30 cellular contexts compared by ENCODE assay signal in genomic region chr1:170714163-170714562, GRCh38. TPM values are rescaled to one million over a fixed set of nuclear protein-coding genes. Genes with fewer than 3 reads are reported as not detected.
DNase-seq lines count a peak whose midpoint lies in the region; ATAC-seq, FAIRE-seq and TF ChIP-seq lines count a peak whose summit lies in the region.
"Had no signal": no experiment of that assay in that cellular context is flagged by ENCODE, and none has a peak within 500 bp of the region (broad histone marks: within the 10 kb centered on the region; RNA-seq: fewer than 3 reads in every experiment).

No MANE protein-coding gene starts in this region.

- peaks cover 57% of the 10 kb centered on the region for H3F3A ChIP-seq in GM23248 (ENCODE audit: insufficient read depth)

- no peak for ATAC-seq in natural killer cell treated with Interleukin-12 subunit alpha and Interleukin-12 subunit beta and Interleukin-15 and Interleukin-18, amount 100 ng/mL, for 72 hours
- no peak for ATAC-seq in HG02973 (IDR thresholded peaks at IDR 0.05; ENCODE audit: unreplicated experiment)
- ATAC-seq: left lung; naive thymus-derived CD4-positive, alpha-beta T cell; right cardiac atrium had no signal

- H3K4me3 ChIP-seq in GM23248: no peak overlapping the region
- no peak overlapping the region for H3K4me3 ChIP-seq in astrocyte (ENCODE audit: insufficient read depth, low read depth, low read length)
- H3K4me3 ChIP-seq: adrenal gland, left lung, ovary, transverse colon had no signal

- H4K20me1 ChIP-seq in GM23248 (ENCODE audit: insufficient read depth): no peaks in the 10 kb centered on the region
- no peaks in the 10 kb centered on the region for H4K20me1 ChIP-seq in astrocyte (ENCODE audit: insufficient read depth, low read length)

- FAIRE-seq in astrocyte (lab: Jason Lieb, UNC): no peak
- FAIRE-seq: TTC549 had no signal

- H3K27me3 Mint-ChIP-seq in astrocyte (ENCODE audit: low read depth, unreplicated experiment) (peaks cover 2% of the 10 kb centered on the region), type B pancreatic cell (peaks cover 4% of the 10 kb centered on the region)
- H3K27me3 Mint-ChIP-seq in natural killer cell treated with Interleukin-12 subunit alpha and Interleukin-12 subunit beta and Interleukin-15 and Interleukin-18, amount 100 ng/mL, for 72 hours: peaks cover 0 to 8% of the 10 kb centered on the region in 2 donors

- H3K36me3 Mint-ChIP-seq in astrocyte (ENCODE audit: low read depth, unreplicated experiment) (no peaks in the 10 kb centered on the region), type B pancreatic cell (peaks cover 14% of the 10 kb centered on the region)
- no peaks in the 10 kb centered on the region for H3K36me3 Mint-ChIP-seq in natural killer cell treated with Interleukin-12 subunit alpha and Interleukin-12 subunit beta and Interleukin-15 and Interleukin-18, amount 100 ng/mL, for 72 hours
- H3K36me3 Mint-ChIP-seq: CD4-positive, CD25-positive, alpha-beta regulatory T cell; naive thymus-derived CD4-positive, alpha-beta T cell had no signal

- DNase-seq in GM23248 (no peak), M059J (ENCODE audit: low read depth) (peak; percentile 34), astrocyte (ENCODE audit: low read depth) (no peak), renal cortical epithelial cell (ENCODE audit: low read depth) (peak; percentile 58), superior temporal gyrus (ENCODE audit: extremely low spot score) (no peak), type B pancreatic cell (ENCODE audit: extremely low spot score, unreplicated experiment) (no peak)
- DNase-seq in natural killer cell treated with Interleukin-12 subunit alpha and Interleukin-12 subunit beta and Interleukin-15 and Interleukin-18, amount 100 ng/mL, for 72 hours (ENCODE audit: low spot score): no peak
- DNase-seq: activated CD8-positive, alpha-beta memory T cell treated with anti-CD3 and anti-CD28 coated beads for 24 hours; activated T-cell treated with anti-CD3 and anti-CD28 coated beads, Interleukin-2, amount 50 U/mL, for 1 hour; adrenal gland; brain microvascular endothelial cell; CD4-positive, CD25-positive, alpha-beta regulatory T cell; effector CD4-positive, alpha-beta T cell; hypothalamus; left lung; naive thymus-derived CD4-positive, alpha-beta T cell; NCI-H1048; NCI-H187 treated with DMSO at 0.1 percent for 48 hours; NCI-H345; NCI-H82; ovary; right cardiac atrium; SHP77 treated with DMSO at 0.1 percent for 48 hours; stimulated activated CD4-positive, alpha-beta T cell treated with anti-CD3 and anti-CD28 coated beads, Interleukin-15, amount 100 ng/mL, for 24 hours; T-helper 1 cell; transverse colon had no signal

- H3K4me1 ChIP-seq in GM23248 (ENCODE audit: insufficient read depth) (peaks cover 73% of the 10 kb centered on the region), astrocyte (ENCODE audit: insufficient read depth, low read length) (peaks cover 31% of the 10 kb centered on the region)
- H3K4me1 ChIP-seq: adrenal gland, left lung, transverse colon had no signal

- H3K9ac ChIP-seq in GM23248: no peak overlapping the region
- H3K9ac ChIP-seq in astrocyte (ENCODE audit: low read length): no peak overlapping the region

- no peak for TF ChIP-seq CTCF in astrocyte (IDR thresholded peaks at IDR 0.05; ENCODE audit: insufficient read depth, low read depth, low read length)
- TF ChIP-seq CTCF in type B pancreatic cell (conservative IDR thresholded peaks at IDR 0.05): no peak

- H3K36me3 ChIP-seq in GM23248 (ENCODE audit: low read depth) (peaks cover 8% of the 10 kb centered on the region; the same call in 1 of the 2 replicates), astrocyte (ENCODE audit: insufficient read depth, low read length) (peaks cover 4% of the 10 kb centered on the region)
- H3K36me3 ChIP-seq: adrenal gland, brain microvascular endothelial cell, left lung, ovary, transverse colon had no signal

- in situ Hi-C loops in GM23248 (cut with MboI): no loop called here

- H3K27me3 ChIP-seq in GM23248 (replicated peaks; ENCODE audit: insufficient read depth) (no peaks in the 10 kb centered on the region), astrocyte (ENCODE audit: insufficient read depth, low read length) (no peaks in the 10 kb centered on the region)
- H3K27me3 ChIP-seq: adrenal gland, brain microvascular endothelial cell, left lung, ovary, transverse colon had no signal

- H3K9me2 ChIP-seq in GM23248 (ENCODE audit: insufficient read depth): no peaks in the 10 kb centered on the region

- no peak overlapping the region for H3K27ac Mint-ChIP-seq in astrocyte (ENCODE audit: unreplicated experiment)
- no peak overlapping the region for H3K27ac Mint-ChIP-seq in natural killer cell treated with Interleukin-12 subunit alpha and Interleukin-12 subunit beta and Interleukin-15 and Interleukin-18, amount 100 ng/mL, for 72 hours
- no peak overlapping the region for H3K27ac Mint-ChIP-seq in type B pancreatic cell
- H3K27ac Mint-ChIP-seq: CD4-positive, CD25-positive, alpha-beta regulatory T cell; naive thymus-derived CD4-positive, alpha-beta T cell; stimulated activated naive CD8-positive, alpha-beta T cell treated with anti-CD3 and anti-CD28 coated beads, Interleukin-15, Interleukin-2, amounts not matched to agents 100 ng/mL and 50 ng/mL, for 24 hours had no signal

- H3K79me2 ChIP-seq in GM23248 (ENCODE audit: insufficient read depth) (peaks cover 94% of the 10 kb centered on the region), astrocyte (ENCODE audit: insufficient read depth, low read length) (peaks cover 79% of the 10 kb centered on the region)

- H3K9me3 Mint-ChIP-seq in astrocyte (ENCODE audit: unreplicated experiment): no peaks in the 10 kb centered on the region
- no peaks in the 10 kb centered on the region for H3K9me3 Mint-ChIP-seq in natural killer cell treated with Interleukin-12 subunit alpha and Interleukin-12 subunit beta and Interleukin-15 and Interleukin-18, amount 100 ng/mL, for 72 hours
- no peaks in the 10 kb centered on the region for H3K9me3 Mint-ChIP-seq in type B pancreatic cell
- H3K9me3 Mint-ChIP-seq: CD4-positive, CD25-positive, alpha-beta regulatory T cell; stimulated activated naive CD8-positive, alpha-beta T cell treated with anti-CD3 and anti-CD28 coated beads, Interleukin-15, Interleukin-2, amounts not matched to agents 100 ng/mL and 50 ng/mL, for 24 hours had no signal

- H2AFZ ChIP-seq in GM23248 (no peak overlapping the region), astrocyte (ENCODE audit: low read depth, low read length) (no peak overlapping the region)

- WGBS in GM23248 (ENCODE audit: low coverage in 1 of 2, low lambda C conversion rate in 2 of 2, missing lambda C conversion rate in 2 of 2), 2 experiments: 56 to 74% methylated on average over 5 of the region's 5 CpGs

- no peaks in the 10 kb centered on the region for H3K9me3 ChIP-seq in GM23248 (ENCODE audit: low read depth)
- no peaks in the 10 kb centered on the region for H3K9me3 ChIP-seq in astrocyte (ENCODE audit: insufficient read depth, low read depth, low read length)
- H3K9me3 ChIP-seq: adrenal gland, left lung, ovary, transverse colon had no signal

- H3K4me2 ChIP-seq in GM23248 (ENCODE audit: unreplicated experiment) (no peak overlapping the region), astrocyte (ENCODE audit: low read length) (no peak overlapping the region)

- H3K4me1 Mint-ChIP-seq in astrocyte (ENCODE audit: low read depth, unreplicated experiment) (peaks cover 19% of the 10 kb centered on the region), type B pancreatic cell (ENCODE audit: unreplicated experiment) (peaks cover 7% of the 10 kb centered on the region)
- no peaks in the 10 kb centered on the region for H3K4me1 Mint-ChIP-seq in natural killer cell treated with Interleukin-12 subunit alpha and Interleukin-12 subunit beta and Interleukin-15 and Interleukin-18, amount 100 ng/mL, for 72 hours (ENCODE audit: low read depth in 2 of 2)
- H3K4me1 Mint-ChIP-seq: CD4-positive, CD25-positive, alpha-beta regulatory T cell had no signal

- H3K4me3 Mint-ChIP-seq in astrocyte (ENCODE audit: unreplicated experiment): no peak overlapping the region
- H3K4me3 Mint-ChIP-seq in natural killer cell treated with Interleukin-12 subunit alpha and Interleukin-12 subunit beta and Interleukin-15 and Interleukin-18, amount 100 ng/mL, for 72 hours: no peak overlapping the region
- no peak overlapping the region for H3K4me3 Mint-ChIP-seq in type B pancreatic cell
- H3K4me3 Mint-ChIP-seq: CD4-positive, CD25-positive, alpha-beta regulatory T cell; naive thymus-derived CD4-positive, alpha-beta T cell; stimulated activated naive CD8-positive, alpha-beta T cell treated with anti-CD3 and anti-CD28 coated beads, Interleukin-15, Interleukin-2, amounts not matched to agents 100 ng/mL and 50 ng/mL, for 24 hours had no signal

- H3K27ac ChIP-seq in GM23248 (peak overlapping the region; percentile 94), astrocyte (ENCODE audit: low read depth, low read length) (peak overlapping the region; percentile 2)
- H3K27ac ChIP-seq: adrenal gland, brain microvascular endothelial cell, left lung, ovary, transverse colon had no signal

RNA-seq across cellular contexts. Expression of gene PRRX1, which starts 50.2 kb away (rescaled TPM):
- total RNA-seq in GM23248 (2014; rRNA removed; shearing (Covaris generic)): 179 and 191 TPM in 2 replicates
- polyA plus RNA-seq in GM23248 (2016; fragmentation: Nextera tagmentation; extraction: Ambion mirVana): 38.8 and 40.1 TPM in 2 replicates
- total RNA-seq in M059J (2014; rRNA removed; shearing (Covaris generic)): 21.6 and 22.3 TPM in 2 replicates
- total RNA-seq in astrocyte (1.3 and 2.6 TPM in 2 replicates), renal cortical epithelial cell (not detected in 2 replicates), type B pancreatic cell (ENCODE audit: low replicate concordance) (1.7 and 142 TPM in 2 replicates)
- total RNA-seq in natural killer cell treated with Interleukin-12 subunit alpha and Interleukin-12 subunit beta and Interleukin-15 and Interleukin-18, amount 100 ng/mL, for 72 hours: not detected
- total RNA-seq: CD4-positive, CD25-positive, alpha-beta regulatory T cell; HT1080; naive thymus-derived CD4-positive, alpha-beta T cell had no signal
- polyA plus RNA-seq: naive thymus-derived CD4-positive, alpha-beta T cell had no signal

Comparison
In these comparisons a context has a peak if more than half of its experiments do, and no peak if none do; other contexts are left out.
1. DNase-seq: peak in M059J (single experiment) and renal cortical epithelial cell (single experiment); none in GM23248 (single experiment), astrocyte (single experiment), superior temporal gyrus (single experiment), natural killer cell treated with Interleukin-12 subunit alpha and Interleukin-12 subunit beta and Interleukin-15 and Interleukin-18, amount 100 ng/mL, for 72 hours (single experiment) and type B pancreatic cell (single experiment).